17 cellular contexts compared by ENCODE assay signal in genomic region chr16:502179-502943, GRCh38. TPM values are rescaled to one million over a fixed set of nuclear protein-coding genes. Genes with fewer than 3 reads are reported as not detected.
DNase-seq lines count a peak whose midpoint lies in the region; ATAC-seq, FAIRE-seq and TF ChIP-seq lines count a peak whose summit lies in the region.
"Had no signal": no experiment of that assay in that cellular context is flagged by ENCODE, and none has a peak within 500 bp of the region (broad histone marks: within the 10 kb centered on the region; RNA-seq: fewer than 3 reads in every experiment).

No MANE protein-coding gene starts in this region.

- FAIRE-seq in H54 (lab: Jason Lieb, UNC) = no peak

- H3K56ac ChIP-seq in IMR-90 (ENCODE audit: extremely low read depth, insufficient read depth, low read length) = no peak overlapping the region

- no peaks in the 10 kb centered on the region for H3K9me1 ChIP-seq in IMR-90 (ENCODE audit: insufficient read depth, low read length)

- no peaks in the 10 kb centered on the region for H3K4me1 ChIP-seq in IMR-90 (ENCODE audit: control insufficient read depth, insufficient read depth, low read length)
- H3K4me1 ChIP-seq in neural progenitor cell = no peaks in the 10 kb centered on the region
- H3K4me1 ChIP-seq: vagina had no signal

- BruUV-seq in IMR-90 (replicated peaks; lab: Mats Ljungman, UMichigan) = no TSS peak

- POLR2A ChIA-PET in IMR-90 (lab: Charles Lee; ENCODE audit: unreplicated experiment) = no interaction called here

- H3K79me1 ChIP-seq in IMR-90 (ENCODE audit: low read depth in 1 of 2, low read length in 2 of 2) = no peaks in the 10 kb centered on the region

- H2AFZ ChIP-seq in IMR-90 (replicated peaks; ENCODE audit: low read length, poor library complexity) (no peak overlapping the region), neural progenitor cell (replicated peaks) (no peak overlapping the region)
- H2AFZ ChIP-seq: PC-9 had no signal

- intact Hi-C loops in IMR-90 (cut with micrococcal nuclease) = no loop called here

- H3K9me3 ChIP-seq in IMR-90 (ENCODE audit: control insufficient read depth, insufficient read depth, low read length) (no peaks in the 10 kb centered on the region), neural progenitor cell (ENCODE audit: low read depth) (no peaks in the 10 kb centered on the region)
- H3K9me3 ChIP-seq: ovary, vagina had no signal

- TF ChIP-seq CTCF in C4-2B (conservative IDR thresholded peaks at IDR 0.05) (no peak), IMR-90 (conservative IDR thresholded peaks at IDR 0.05; ENCODE audit: low read depth, low read length) (no peak), endothelial cell (IDR thresholded peaks at IDR 0.05; ENCODE audit: unreplicated experiment) (no peak), neural progenitor cell (IDR thresholded peaks at IDR 0.05) (no peak)

- 93% methylated on average over 10 of the region's 22 CpGs; no CpG with 5 or more reads in 1 of the 2 experiments for WGBS in IMR-90 (ENCODE audit: extremely low coverage in 2 of 2, insufficient read length in 1 of 2), 2 experiments

- H3K27ac ChIP-seq in C4-2B = peak overlapping the region; percentile 40
- H3K27ac ChIP-seq in IMR-90 (ENCODE audit: insufficient read depth, low read length) = no peak overlapping the region
- H3K27ac ChIP-seq in neural progenitor cell = no peak overlapping the region
- H3K27ac ChIP-seq: ovary, PC-9, vagina had no signal

- H3K4me3 Mint-ChIP-seq in endothelial cell (ENCODE audit: unreplicated experiment) (no peak overlapping the region), neural progenitor cell (no peak overlapping the region)

- no peak overlapping the region for H3K14ac ChIP-seq in IMR-90 (replicated peaks; ENCODE audit: low read depth, low read length)

- H3K4me1 Mint-ChIP-seq in endothelial cell (ENCODE audit: unreplicated experiment) = peaks cover 22% of the 10 kb centered on the region
- peaks cover 6% of the 10 kb centered on the region for H3K4me1 Mint-ChIP-seq in neural progenitor cell

- DNase-seq in IMR-90 (no peak), endothelial cell (ENCODE audit: low spot score) (no peak), mucosa of gallbladder (ENCODE audit: low spot score) (peak; percentile 76), neural progenitor cell (ENCODE audit: low spot score) (no peak), H54 (ENCODE audit: insufficient read length, low spot score) (no peak), COLO829 (ENCODE audit: low spot score) (no peak)
- DNase-seq: activated CD4-positive, alpha-beta T cell treated with anti-CD3 and anti-CD28 coated beads for 48 hours; activated gamma-delta T cell; EL; NCI-H146; ovary; PC-9 had no signal

- in situ Hi-C loops in IMR-90 (cut with MboI; ENCODE audit: low sequenced_read_pairs) = no loop called here

- H2BK20ac ChIP-seq in IMR-90 (ENCODE audit: low read depth, low read length) = no peak overlapping the region

- H3K36me3 ChIP-seq in IMR-90 (ENCODE audit: control insufficient read depth, insufficient read depth, low read length) (peaks cover 9% of the 10 kb centered on the region; the same call in 1 of the 2 replicates), neural progenitor cell (no peaks in the 10 kb centered on the region)
- H3K36me3 ChIP-seq: ovary, vagina had no signal

- dilution Hi-C loops in IMR-90 (cut with HindIII; ENCODE audit: low sequenced_read_pairs, unreplicated experiment) = no loop called here

- H4K5ac ChIP-seq in IMR-90 (ENCODE audit: low read depth, low read length) = no peak overlapping the region

- no peak for TF ChIP-seq RAD21 in IMR-90 (IDR thresholded peaks at IDR 0.05; ENCODE audit: low read length)

- no peaks in the 10 kb centered on the region for H3K79me2 ChIP-seq in neural progenitor cell (ENCODE audit: low read depth)

- H3K9ac ChIP-seq in IMR-90 (ENCODE audit: low read depth, low read length) (no peak overlapping the region), neural progenitor cell (no peak overlapping the region)

- ATAC-seq in IMR-90 (ENCODE audit: low read depth) (no peak), HG03571 (IDR thresholded peaks at IDR 0.05; ENCODE audit: unreplicated experiment) (no peak)

- H3K27ac Mint-ChIP-seq in endothelial cell (ENCODE audit: unreplicated experiment) = peak overlapping the region; percentile 42
- no peak overlapping the region for H3K27ac Mint-ChIP-seq in neural progenitor cell

- peaks cover 12% of the 10 kb centered on the region for H3K36me3 Mint-ChIP-seq in endothelial cell (ENCODE audit: low read depth, unreplicated experiment)
- H3K36me3 Mint-ChIP-seq in neural progenitor cell = peaks cover 7% of the 10 kb centered on the region

- no peak overlapping the region for H2BK120ac ChIP-seq in IMR-90 (ENCODE audit: low read depth, low read length)

- H3K27me3 Mint-ChIP-seq in endothelial cell (ENCODE audit: unreplicated experiment) (peaks cover 7% of the 10 kb centered on the region), neural progenitor cell (ENCODE audit: insufficient read depth, low read depth) (no peaks in the 10 kb centered on the region)

- no peak overlapping the region for H3K23ac ChIP-seq in IMR-90 (ENCODE audit: low read depth, low read length)

- no peaks in the 10 kb centered on the region for H4K20me1 ChIP-seq in IMR-90 (ENCODE audit: insufficient read depth, low read length)
- H4K20me1 ChIP-seq in neural progenitor cell (ENCODE audit: low read depth) = peaks cover 9% of the 10 kb centered on the region

- H3F3A ChIP-seq in neural progenitor cell (ENCODE audit: low read depth) = peaks cover 3% of the 10 kb centered on the region

- H2BK15ac ChIP-seq in IMR-90 (ENCODE audit: low read depth, low read length) = no peak overlapping the region

- H3K9me3 Mint-ChIP-seq in endothelial cell (ENCODE audit: unreplicated experiment) (no peaks in the 10 kb centered on the region), neural progenitor cell (no peaks in the 10 kb centered on the region)

- H3K4me3 ChIP-seq in IMR-90 (ENCODE audit: insufficient read depth, low read depth, low read length) = no peak overlapping the region
- no peak overlapping the region for H3K4me3 ChIP-seq in neural progenitor cell
- H3K4me3 ChIP-seq: ovary, PC-9, vagina had no signal

- H4K91ac ChIP-seq in IMR-90 (ENCODE audit: insufficient read depth, low read depth, low read length) = no peak overlapping the region

- peak overlapping the region; percentile 66 for H2AK9ac ChIP-seq in IMR-90 (replicated peaks; ENCODE audit: low read depth, low read length, poor library complexity)

- no peaks in the 10 kb centered on the region for H3K27me3 ChIP-seq in IMR-90 (ENCODE audit: control insufficient read depth, insufficient read depth, low read length)
- no peaks in the 10 kb centered on the region for H3K27me3 ChIP-seq in neural progenitor cell
- H3K27me3 ChIP-seq: ovary, vagina had no signal

- H3K4ac ChIP-seq in IMR-90 (ENCODE audit: low read depth, low read length) = no peak overlapping the region

- H2BK5ac ChIP-seq in IMR-90 (ENCODE audit: low read depth, low read length, poor library complexity, severe bottlenecking) = no peak overlapping the region

- H2AK5ac ChIP-seq in IMR-90 (ENCODE audit: low read depth, low read length) = no peak overlapping the region

- TF ChIP-seq POLR2A in IMR-90 (IDR thresholded peaks at IDR 0.05; ENCODE audit: low read depth, low read length) = no peak
- no peak for TF ChIP-seq POLR2A in H54 (IDR thresholded peaks at IDR 0.05; ENCODE audit: low read depth, low read length)

- CTCF ChIA-PET in IMR-90 (lab: Yijun Ruan, JAX) = no interaction called here

- no peak overlapping the region for H3K18ac ChIP-seq in IMR-90 (ENCODE audit: low read depth, low read length)

- no peak overlapping the region for H4K8ac ChIP-seq in IMR-90 (ENCODE audit: low read depth in 2 of 2, low read length in 2 of 2)

- no peak overlapping the region for H3K4me2 ChIP-seq in IMR-90 (ENCODE audit: low read depth, low read length)
- no peak overlapping the region for H3K4me2 ChIP-seq in neural progenitor cell
- H3K4me2 ChIP-seq: PC-9 had no signal

TF ChIP-seq in IMR-90, 13 proteins besides CTCF, POLR2A, EP300 and RAD21:
- TF ChIP-seq CEBPB (IDR thresholded peaks at IDR 0.05; ENCODE audit: low read depth, low read length) = no peak
- no peak for TF ChIP-seq BHLHE40 (IDR thresholded peaks at IDR 0.05; ENCODE audit: low read depth, low read length)
- TF ChIP-seq MXI1 (IDR thresholded peaks at IDR 0.05; ENCODE audit: borderline replicate concordance, low read depth, low read length) = no peak
- no peak for TF ChIP-seq SMC3 (IDR thresholded peaks at IDR 0.05; ENCODE audit: low read depth, low read length)
- TF ChIP-seq FOS (IDR thresholded peaks at IDR 0.05; ENCODE audit: low read depth, low read length) = no peak
- TF ChIP-seq, protein P1, sequence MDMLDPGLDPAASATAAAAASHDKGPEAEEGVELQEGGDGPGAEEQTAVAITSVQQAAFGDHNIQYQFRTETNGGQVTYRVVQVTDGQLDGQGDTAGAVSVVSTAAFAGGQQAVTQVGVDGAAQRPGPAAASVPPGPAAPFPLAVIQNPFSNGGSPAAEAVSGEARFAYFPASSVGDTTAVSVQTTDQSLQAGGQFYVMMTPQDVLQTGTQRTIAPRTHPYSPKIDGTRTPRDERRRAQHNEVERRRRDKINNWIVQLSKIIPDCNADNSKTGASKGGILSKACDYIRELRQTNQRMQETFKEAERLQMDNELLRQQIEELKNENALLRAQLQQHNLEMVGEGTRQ (IDR thresholded peaks at IDR 0.05; ENCODE audit: low read depth, low read length) = no peak
- TF ChIP-seq MAFK (IDR thresholded peaks at IDR 0.05; ENCODE audit: low read depth, low read length) = no peak
- no peak for TF ChIP-seq RCOR1 (IDR thresholded peaks at IDR 0.05; ENCODE audit: insufficient replicate concordance, low read length)

RNA-seq across cellular contexts. Expression of gene CAPN15, which starts 25.2 kb away (rescaled TPM):
- total RNA-seq in IMR-90 (2012; rRNA removed) = 9.3 and 11.4 TPM in 2 replicates
- polyA plus RNA-seq in IMR-90 (2012; rRNA removed) = 24.3 and 36.0 TPM in 2 replicates
- 13.9 and 31.3 TPM in 2 replicates for polyA plus RNA-seq in IMR-90 (2012; cell fraction: cytosol; rRNA removed)
- 73.5 and 220 TPM in 2 replicates for polyA plus RNA-seq in IMR-90 (2012; cell fraction: nucleus; rRNA removed; ENCODE audit: low replicate concordance)
- total RNA-seq in endothelial cell (ENCODE audit: unreplicated experiment) = 49.0 TPM
- 75.4 TPM for total RNA-seq in mucosa of gallbladder
- total RNA-seq in neural progenitor cell (ENCODE audit: low replicate concordance) = 6.8 and 41.0 TPM in 2 replicates

RNA-seq across cellular contexts. Expression of gene PRR35, which starts 57.8 kb away (rescaled TPM):
- not detected in 2 replicates for total RNA-seq in IMR-90 (2012; rRNA removed)
- polyA plus RNA-seq in IMR-90 (2012; rRNA removed) = not detected in 2 replicates
- not detected in 2 replicates for polyA plus RNA-seq in IMR-90 (2012; cell fraction: cytosol; rRNA removed)
- 0.05 and 0.09 TPM in 2 replicates for polyA plus RNA-seq in IMR-90 (2012; cell fraction: nucleus; rRNA removed; ENCODE audit: low replicate concordance)
- not detected for total RNA-seq in endothelial cell (ENCODE audit: unreplicated experiment)
- total RNA-seq in mucosa of gallbladder = not detected
- not detected in 2 replicates for total RNA-seq in neural progenitor cell (ENCODE audit: low replicate concordance)
- total RNA-seq: chondrocyte, ovary, PC-9, subcutaneous adipose tissue, vagina had no signal
- polyA plus RNA-seq: ovary had no signal
